In the genomic region with DNA sequence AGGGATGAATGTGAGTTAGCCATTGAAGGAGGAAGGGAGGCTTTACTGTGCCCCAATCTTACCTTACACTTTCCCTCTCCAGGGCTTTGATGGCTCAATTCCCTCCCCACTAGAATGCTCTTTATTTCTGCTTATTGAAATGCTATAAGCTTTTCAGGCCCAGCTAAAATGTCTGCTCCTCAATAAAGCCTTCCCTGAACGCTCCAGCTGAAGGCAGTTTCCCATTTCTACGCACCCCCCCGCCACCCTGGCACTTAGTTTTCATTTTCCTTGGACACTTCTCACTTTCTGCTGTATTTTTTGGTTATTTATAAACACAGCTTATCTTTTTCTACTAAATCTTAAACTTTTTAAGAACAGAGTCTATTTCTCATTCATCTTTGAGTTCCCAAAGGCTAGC, we compare ENCODE assay signal across 16 cellular contexts.
"Had no signal": no experiment of that assay in that cellular context is flagged by ENCODE, and none has a peak within 500 bp of the region (broad histone marks: within the 10 kb centered on the region; RNA-seq: fewer than 3 reads in every experiment).

No MANE protein-coding gene starts in this region.

- H3K4me1 ChIP-seq: sigmoid colon, stomach had no signal

- DNase-seq: activated CD4-positive, alpha-beta memory T cell treated with anti-CD3 and anti-CD28 coated beads, Interleukin-2, amount 10 ng/mL, durations not matched to agents 7 days and 5 days; activated CD4-positive, alpha-beta T cell treated with anti-CD3 and anti-CD28 coated beads for 4 hours; activated effector memory CD4-positive, alpha-beta T cell treated with Interleukin-2 at 50 U/mL for 16 hours; activated naive CD4-positive, alpha-beta T cell treated with anti-CD3 and anti-CD28 coated beads, Interleukin-2, amount 50 U/mL, for 16 hours; activated T-cell treated with anti-CD3 and anti-CD28 coated beads, Interleukin-2, amount 50 U/mL, for 4 hours; central memory CD4-positive, alpha-beta T cell; effector CD8-positive, alpha-beta T cell; foreskin keratinocyte; left ventricle myocardium superior; sigmoid colon; stimulated activated CD4-positive, alpha-beta T cell treated with anti-CD3 and anti-CD28 coated beads, Interleukin-1b, Interleukin-23, amount 100 ng/mL, for 48 hours; stomach; trophoblast cell had no signal

- ATAC-seq: activated T-cell treated with anti-CD3 and anti-CD28 coated beads, Interleukin-2, amount 50 U/mL, for 4 hours; foreskin keratinocyte; left ventricle myocardium superior; natural killer cell treated with Interleukin-12 subunit alpha and Interleukin-12 subunit beta and Interleukin-15 and Interleukin-18, amount 100 ng/mL, for 72 hours; WTC11 had no signal

- H3K27me3 ChIP-seq: foreskin keratinocyte, sigmoid colon, stomach had no signal

- H3K36me3 ChIP-seq: sigmoid colon, stomach had no signal

- H3K9me3 ChIP-seq: sigmoid colon, stomach had no signal

- H3K4me3 ChIP-seq: coronary artery, sigmoid colon, stomach had no signal

- H3K27ac ChIP-seq: coronary artery, foreskin keratinocyte, stomach had no signal
